Comparison of ENCODE assay signal across 19 cellular contexts in the genomic region with DNA sequence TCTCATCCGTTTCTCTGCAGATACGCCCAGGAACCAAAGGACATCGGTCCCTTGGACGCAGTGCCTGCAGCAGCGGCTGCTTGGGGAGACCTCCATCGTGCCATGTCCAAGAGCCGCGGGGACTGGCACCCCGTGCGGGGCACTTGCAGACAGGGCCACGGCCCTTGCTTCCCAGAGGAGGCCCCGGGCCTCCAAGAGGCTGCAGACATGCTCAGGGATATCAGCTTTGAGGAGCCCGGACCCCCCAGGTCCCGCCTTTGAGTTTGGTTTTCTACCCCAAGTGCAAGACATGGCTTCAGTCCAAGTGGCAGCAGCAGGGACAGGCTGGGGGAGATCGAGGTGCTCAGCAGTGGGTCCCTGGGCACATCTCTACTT.
DNase-seq lines count a peak whose midpoint lies in the region; ATAC-seq and TF ChIP-seq lines count a peak whose summit lies in the region.
"Had no signal": no experiment of that assay in that cellular context is flagged by ENCODE, and none has a peak within 500 bp of the region (broad histone marks: within the 10 kb centered on the region; RNA-seq: fewer than 3 reads in every experiment).

No MANE protein-coding gene starts in this region.

- H3K4me1 ChIP-seq in aorta (ENCODE audit: control insufficient read depth in 1 of 2, insufficient read depth in 2 of 2, low read length in 2 of 2) = no peaks in the 10 kb centered on the region

- no peak overlapping the region for H3K4me3 ChIP-seq in WERI-Rb-1 (ENCODE audit: low read depth, low read length)
- no peak overlapping the region for H3K4me3 ChIP-seq in aorta (ENCODE audit: low read length in 2 of 2)
- H3K4me3 ChIP-seq: K562, PC-9 had no signal

- ATAC-seq in Right ventricle myocardium inferior (no peak), naive B cell (ENCODE audit: low read depth in 2 of 2) (no peak), aorta (ENCODE audit: low FRiP score) (no peak)
- ATAC-seq: K562 had no signal

- intact Hi-C loops in Right ventricle myocardium inferior (cut with DNase I) = no loop called here
- intact Hi-C loops in cardiac septum (cut with DNase I) = no loop called here
- intact Hi-C loops in aorta (cut with DNase I) = no loop called here

- H3K4me1 Mint-ChIP-seq in naive B cell = peaks cover 4 to 23% (median 16%) of the 10 kb centered on the region in 3 donors

- H3K9me3 Mint-ChIP-seq in naive B cell = no peaks in the 10 kb centered on the region
- H3K9me3 Mint-ChIP-seq: CD4-positive, alpha-beta memory T cell had no signal

- H3K27me3 ChIP-seq in WERI-Rb-1 (ENCODE audit: insufficient read depth, low read depth, severe bottlenecking) = no peaks in the 10 kb centered on the region
- H3K27me3 ChIP-seq in aorta (ENCODE audit: control insufficient read depth in 1 of 2, insufficient read depth in 2 of 2, low read length in 1 of 2) = no peaks in the 10 kb centered on the region

- no peaks in the 10 kb centered on the region for H3K36me3 Mint-ChIP-seq in naive B cell
- H3K36me3 Mint-ChIP-seq: CD4-positive, alpha-beta memory T cell had no signal

- H3K27ac Mint-ChIP-seq in naive B cell = peak overlapping the region in 4 of 6 donors; percentile 29 to 92 (median 46)

- H3K9me3 ChIP-seq in WERI-Rb-1 (ENCODE audit: severe bottlenecking) (no peaks in the 10 kb centered on the region), aorta (ENCODE audit: control insufficient read depth, low read length) (no peaks in the 10 kb centered on the region)

- no peaks in the 10 kb centered on the region for H3K27me3 Mint-ChIP-seq in naive B cell
- H3K27me3 Mint-ChIP-seq: CD4-positive, alpha-beta memory T cell had no signal

- H3K36me3 ChIP-seq in WERI-Rb-1 (peaks cover 3% of the 10 kb centered on the region), aorta (ENCODE audit: control insufficient read depth in 1 of 2, insufficient read depth in 2 of 2, low read length in 1 of 2) (no peaks in the 10 kb centered on the region)

- WGBS in aorta, 2 donors = 88 to 89% methylated on average over 15 of the region's 15 CpGs

- peak; percentile 60 for DNase-seq in Right ventricle myocardium inferior (ENCODE audit: missing footprints)
- DNase-seq in cardiac septum (ENCODE audit: low spot score) = no peak
- no peak for DNase-seq in WERI-Rb-1
- DNase-seq in naive B cell = no peak
- peak; percentile 20 to 61 for DNase-seq in aorta
- no peak for DNase-seq in HUDEP-2 (lab: John Stamatoyannopoulos, UW; ENCODE audit: unreplicated experiment in 76 of 76)
- no peak for DNase-seq in NCI-H1694 (lab: John Stamatoyannopoulos, UW)
- no peak for DNase-seq in iPS-NIHi7 (ENCODE audit: extremely low spot score)
- DNase-seq: CD4-positive, alpha-beta memory T cell; DMS153; GDM1; NCI-H1105 treated with DMSO at 0.1 percent for 48 hours; NCI-H187; NCI-H2107; NCI-H2227 treated with DMSO at 0.1 percent for 48 hours; NCI-H82; PC-9 had no signal

- TF ChIP-seq CTCF in WERI-Rb-1 (IDR thresholded peaks at IDR 0.05; ENCODE audit: low read depth, low read length) = no peak

- H3K27ac ChIP-seq in WERI-Rb-1 (peak overlapping the region; percentile 79), aorta (ENCODE audit: low read depth in 1 of 2, low read length in 2 of 2) (no peak overlapping the region)
- H3K27ac ChIP-seq: 22Rv1, PC-9 had no signal

- no peak overlapping the region for H3K4me3 Mint-ChIP-seq in naive B cell
- H3K4me3 Mint-ChIP-seq: CD4-positive, alpha-beta memory T cell had no signal

Comparison
In these comparisons a context has a peak if more than half of its experiments do, and no peak if none do; other contexts are left out.
1. DNase-seq: peak in Right ventricle myocardium inferior (single experiment) and aorta (2 of 2); none in cardiac septum (single experiment), WERI-Rb-1 (single experiment), naive B cell (single experiment), HUDEP-2 (0 of 76), NCI-H1694 (single experiment) and iPS-NIHi7 (single experiment).